In the genomic region with DNA sequence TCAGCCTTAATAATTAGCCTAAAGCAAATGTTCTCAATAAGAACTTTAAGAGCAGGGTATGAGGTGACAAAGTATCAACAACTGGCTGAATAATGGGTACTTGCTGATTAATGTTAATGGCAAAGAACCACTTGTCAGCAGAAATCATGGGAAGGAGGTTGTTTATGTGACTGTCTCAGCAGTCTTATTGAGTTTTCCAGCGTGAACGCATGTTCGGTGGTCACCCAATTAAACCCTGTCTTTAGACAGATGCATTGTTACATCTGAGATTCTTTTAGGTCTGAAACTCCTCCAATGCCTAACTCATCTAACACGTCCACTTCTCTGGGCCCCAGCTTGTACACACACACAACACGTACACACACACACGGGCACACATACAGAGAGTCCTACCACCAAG, we compare ENCODE assay signal across 1 cellular context.
TF ChIP-seq lines count a peak whose summit lies in the region.

No MANE protein-coding gene starts in this region.

TF ChIP-seq in H1, 55 proteins besides CTCF, POLR2A, EP300 and RAD21 (continued from another document):
- TF ChIP-seq CBX5 (IDR thresholded peaks at IDR 0.05; ENCODE audit: low read depth, low read length) (no peak), SAP30 (IDR thresholded peaks at IDR 0.05; ENCODE audit: insufficient read depth, insufficient replicate concordance, low read length) (no peak), POU5F1 (IDR thresholded peaks at IDR 0.05; ENCODE audit: low read depth, low read length) (no peak)
TF ChIP-seq in H1: peak in this region for 0.
